ENCODE assay signal across 9 cellular contexts in the genomic region with DNA sequence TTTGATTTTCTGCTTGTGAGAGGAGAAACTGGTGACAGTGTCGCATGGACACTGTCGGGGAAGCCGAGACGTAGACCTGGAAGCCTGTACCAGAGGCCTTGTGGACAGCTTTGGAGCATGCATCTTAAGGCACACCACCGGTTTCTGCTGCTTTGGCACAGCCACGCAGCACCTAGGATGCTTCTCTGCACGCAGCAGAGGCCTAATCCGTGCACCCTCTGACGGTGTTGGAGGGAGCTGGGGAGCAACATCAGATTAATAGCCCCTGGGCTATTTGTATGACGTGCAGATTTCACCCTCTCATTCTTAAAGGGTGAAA. TPM values are rescaled to one million over a fixed set of nuclear protein-coding genes. Genes with fewer than 3 reads are reported as not detected.
DNase-seq lines count a peak whose midpoint lies in the region; ATAC-seq, FAIRE-seq and TF ChIP-seq lines count a peak whose summit lies in the region.
"Had no signal": no experiment of that assay in that cellular context is flagged by ENCODE, and none has a peak within 500 bp of the region (broad histone marks: within the 10 kb centered on the region; RNA-seq: fewer than 3 reads in every experiment).

No MANE protein-coding gene starts in this region.

- H3K4me3 ChIP-seq in Panc1 (ENCODE audit: low read depth in 2 of 2, low read length in 2 of 2) (peak overlapping the region; percentile 89 to 95), pancreas (peak overlapping the region; percentile 60 to 86 (median 72))

- in situ Hi-C loops in Panc1 (cut with HindIII; ENCODE audit: low pct_unique_long_range_greater_than_20kb, low sequenced_read_pairs): no loop called here

- H3K9me3 ChIP-seq in Panc1 (ENCODE audit: control insufficient read depth, insufficient read depth, low read depth, low read length) (no peaks in the 10 kb centered on the region), pancreas (no peaks in the 10 kb centered on the region)

- H3K4me1 Mint-ChIP-seq in activated CD4-positive, alpha-beta T cell treated with anti-CD3 and anti-CD28 coated beads, Interleukin-2, amount 10 ng/mL, durations not matched to agents 7 days and 5 days: peaks cover 6% of the 10 kb centered on the region

- H3K4me1 ChIP-seq in Panc1 (ENCODE audit: control insufficient read depth, insufficient read depth, low read length) (peaks cover 8% of the 10 kb centered on the region), pancreas (no peaks in the 10 kb centered on the region)

- H3K27me3 ChIP-seq in Panc1 (ENCODE audit: control insufficient read depth, insufficient read depth, low read length) (no peaks in the 10 kb centered on the region), pancreas (no peaks in the 10 kb centered on the region)

- peak; percentile 44 for ATAC-seq in HG02759 (IDR thresholded peaks at IDR 0.05; ENCODE audit: unreplicated experiment)
- ATAC-seq in Panc1: peak; percentile 26
- ATAC-seq in esophagus mucosa: peak; percentile 37
- ATAC-seq in pancreas: peak; percentile 23 to 40 (median 26)

- WGBS in pancreas, 2 donors: 6 to 8% methylated on average over 10 of the region's 10 CpGs

- intact Hi-C loops in Panc1 (cut with micrococcal nuclease; ENCODE audit: unreplicated experiment): loop anchor here (2.0 to 5.0 kb wide), 3 partner anchors 210 to 824 kb away; partner anchors contain the start of gene AXDND1
- intact Hi-C loops in pancreas (cut with DNase I): loop anchor here in 2 of 3 donors (5.0 kb wide), 2 partner anchors 209 to 459 kb away; no protein-coding TSS in a partner anchor

- no peaks in the 10 kb centered on the region for H3K36me3 Mint-ChIP-seq in activated CD4-positive, alpha-beta T cell treated with anti-CD3 and anti-CD28 coated beads, Interleukin-2, amount 10 ng/mL, durations not matched to agents 7 days and 5 days (ENCODE audit: low read depth)

- H3K36me3 ChIP-seq in Panc1 (ENCODE audit: control insufficient read depth, insufficient read depth, low read length) (no peaks in the 10 kb centered on the region), pancreas (no peaks in the 10 kb centered on the region)

- H3K4me3 Mint-ChIP-seq in activated CD4-positive, alpha-beta T cell treated with anti-CD3 and anti-CD28 coated beads, Interleukin-2, amount 10 ng/mL, durations not matched to agents 7 days and 5 days: peak overlapping the region; percentile 86

- H3K27me3 Mint-ChIP-seq in activated CD4-positive, alpha-beta T cell treated with anti-CD3 and anti-CD28 coated beads, Interleukin-2, amount 10 ng/mL, durations not matched to agents 7 days and 5 days: no peaks in the 10 kb centered on the region

- DNase-seq in activated CD4-positive, alpha-beta T cell treated with anti-CD3 and anti-CD28 coated beads, Interleukin-2, amount 10 ng/mL, durations not matched to agents 7 days and 5 days: no peak
- no peak for DNase-seq in activated CD4-positive, alpha-beta T cell treated with anti-CD3 and anti-CD28 coated beads for 48 hours
- no peak for DNase-seq in Panc1 (ENCODE audit: low read depth, low spot score)
- DNase-seq in pancreas: no peak
- no peak for DNase-seq in NCI-H524 treated with DMSO at 0.1 percent for 48 hours (lab: John Stamatoyannopoulos, UW)
- DNase-seq in stimulated activated CD4-positive, alpha-beta T cell treated with anti-CD3 and anti-CD28 coated beads, Interleukin-1b, Interleukin-23, amount 100 ng/mL, for 48 hours: no peak

- no peak for FAIRE-seq in pancreas (lab: Jason Lieb, UNC)

- no peak for TF ChIP-seq CTCF in Panc1 (IDR thresholded peaks at IDR 0.05)
- TF ChIP-seq CTCF in pancreas (IDR thresholded peaks at IDR 0.05): no peak

- POLR2A ChIA-PET in activated CD4-positive, alpha-beta T cell treated with anti-CD3 and anti-CD28 coated beads, Interleukin-2, amount 10 ng/mL, durations not matched to agents 7 days and 5 days (lab: Charles Lee): no interaction called here
- POLR2A ChIA-PET in Panc1 (lab: Charles Lee): no interaction called here

- peak overlapping the region; percentile 50 for H3K27ac Mint-ChIP-seq in activated CD4-positive, alpha-beta T cell treated with anti-CD3 and anti-CD28 coated beads, Interleukin-2, amount 10 ng/mL, durations not matched to agents 7 days and 5 days

- BruUV-seq in Panc1 (replicated peaks; lab: Mats Ljungman, UMichigan): no TSS peak

- H3K9me3 Mint-ChIP-seq in activated CD4-positive, alpha-beta T cell treated with anti-CD3 and anti-CD28 coated beads, Interleukin-2, amount 10 ng/mL, durations not matched to agents 7 days and 5 days: no peaks in the 10 kb centered on the region

- CTCF ChIA-PET in activated CD4-positive, alpha-beta T cell treated with anti-CD3 and anti-CD28 coated beads, Interleukin-2, amount 10 ng/mL, durations not matched to agents 7 days and 5 days (lab: Charles Lee): no interaction called here
- CTCF ChIA-PET in Panc1 (lab: Charles Lee): interaction anchor here (0.5 to 1.4 kb wide), 6 partner anchors 8 to 471 kb away, joined by 3 to 7 read pairs (median 4); no protein-coding TSS in a partner anchor

- H3K27ac ChIP-seq in Panc1 (ENCODE audit: low read length) (no peak overlapping the region), pancreas (peak overlapping the region; percentile 44 to 84 (median 67))

RNA-seq across cellular contexts. Expression of gene TEX35, which starts 30.3 kb away (rescaled TPM):
- not detected for total RNA-seq in activated CD4-positive, alpha-beta T cell treated with anti-CD3 and anti-CD28 coated beads, Interleukin-2, amount 10 ng/mL, durations not matched to agents 7 days and 5 days
- total RNA-seq in Panc1 (2021; ENCODE audit: unreplicated experiment) (not detected), esophagus mucosa (0.12 TPM), pancreas (not detected)
- polyA plus RNA-seq in Panc1 (2012; ENCODE audit: insufficient read length): not detected
- not detected for polyA plus RNA-seq in pancreas
- total RNA-seq: glomerular endothelial cell had no signal

RNA-seq across cellular contexts. Expression of gene CLEC20A, which starts 46.5 kb away (rescaled TPM):
- not detected for total RNA-seq in activated CD4-positive, alpha-beta T cell treated with anti-CD3 and anti-CD28 coated beads, Interleukin-2, amount 10 ng/mL, durations not matched to agents 7 days and 5 days
- total RNA-seq in Panc1 (2021; ENCODE audit: unreplicated experiment): not detected
- polyA plus RNA-seq in Panc1 (2012; ENCODE audit: insufficient read length): not detected
- total RNA-seq in esophagus mucosa: not detected
- total RNA-seq in pancreas: not detected
- polyA plus RNA-seq in pancreas: not detected
- total RNA-seq: glomerular endothelial cell had no signal
